9 cellular contexts compared by ENCODE assay signal in the genomic region with DNA sequence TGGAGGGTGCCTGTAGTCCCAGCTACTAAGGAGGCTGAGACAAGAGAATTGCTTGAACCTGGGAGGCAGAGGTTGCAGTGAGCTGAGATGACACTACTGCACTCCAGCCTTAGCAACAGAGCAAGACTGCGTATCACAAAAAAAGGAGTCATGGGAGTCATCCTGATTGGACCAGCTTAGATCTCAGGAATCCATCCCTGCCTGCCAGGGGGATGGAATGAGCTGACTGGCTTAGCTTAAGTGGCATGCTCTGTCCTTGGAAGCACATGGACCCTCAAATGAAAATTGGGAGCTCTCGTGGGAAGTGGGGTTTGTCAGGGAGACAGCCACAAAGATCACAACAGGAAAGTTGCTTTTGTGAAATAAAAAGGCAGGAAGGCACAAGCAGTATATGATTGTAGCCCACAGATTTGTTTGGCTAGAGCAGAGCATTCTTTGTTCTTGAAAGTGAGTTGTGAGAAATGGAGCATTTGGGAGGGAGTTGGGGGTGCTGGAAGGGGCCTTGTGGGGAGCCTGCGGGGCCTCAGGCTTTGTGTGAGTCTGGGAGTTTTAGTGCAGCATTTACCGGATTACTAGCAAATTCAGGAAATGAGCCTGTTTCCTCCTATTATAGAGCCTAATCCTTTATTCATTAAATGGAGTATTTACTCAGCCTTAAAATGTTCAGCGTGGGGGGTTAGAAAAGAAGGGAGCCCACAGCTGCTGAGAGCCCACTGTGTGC. TPM values are rescaled to one million over a fixed set of nuclear protein-coding genes. Genes with fewer than 3 reads are reported as not detected.
A peak's percentile ranks its signal among the peaks of the same experiment; 100 is the strongest.
DNase-seq lines count a peak whose midpoint lies in the region; ATAC-seq, FAIRE-seq and TF ChIP-seq lines count a peak whose summit lies in the region.
"Had no signal": no experiment of that assay in that cellular context is flagged by ENCODE, and none has a peak within 500 bp of the region (broad histone marks: within the 10 kb centered on the region; RNA-seq: fewer than 3 reads in every experiment).

No MANE protein-coding gene starts in this region.

- peak overlapping the region; percentile 18 to 54 (median 42) for H3K27ac ChIP-seq in gastrocnemius medialis

- no peak for FAIRE-seq in frontal cortex (lab: Jason Lieb, UNC)

- ATAC-seq in activated naive CD8-positive, alpha-beta T cell treated with anti-CD3 and anti-CD28 coated beads, Interleukin-2, amount 50 U/mL, for 24 hours, result no peak
- ATAC-seq in gastrocnemius medialis, result no peak
- ATAC-seq in GM18505 (IDR thresholded peaks at IDR 0.05; ENCODE audit: unreplicated experiment), result no peak
- ATAC-seq in HG02870 (IDR thresholded peaks at IDR 0.05; ENCODE audit: unreplicated experiment), result no peak

- H3K36me3 ChIP-seq in gastrocnemius medialis, result peaks cover 0 to 9% of the 10 kb centered on the region in 2 donors

- peak overlapping the region; percentile 44 for H3K27ac Mint-ChIP-seq in activated naive CD8-positive, alpha-beta T cell treated with anti-CD3 and anti-CD28 coated beads, Interleukin-2, amount 50 U/mL, for 24 hours

- H3K27me3 ChIP-seq in gastrocnemius medialis, result no peaks in the 10 kb centered on the region

- no peak for TF ChIP-seq POLR2A in gastrocnemius medialis (IDR thresholded peaks at IDR 0.05)
- no peak for TF ChIP-seq POLR2A in GM18505 (IDR thresholded peaks at IDR 0.05; ENCODE audit: borderline replicate concordance, extremely low read depth, insufficient read depth, insufficient read length)

- H3K4me1 Mint-ChIP-seq in activated naive CD8-positive, alpha-beta T cell treated with anti-CD3 and anti-CD28 coated beads, Interleukin-2, amount 50 U/mL, for 24 hours, result peaks cover 39% of the 10 kb centered on the region

- H3K36me3 Mint-ChIP-seq in activated naive CD8-positive, alpha-beta T cell treated with anti-CD3 and anti-CD28 coated beads, Interleukin-2, amount 50 U/mL, for 24 hours (ENCODE audit: low read depth), result peaks cover 34% of the 10 kb centered on the region

- no peaks in the 10 kb centered on the region for H3K9me3 ChIP-seq in gastrocnemius medialis

- H3K4me3 Mint-ChIP-seq in activated naive CD8-positive, alpha-beta T cell treated with anti-CD3 and anti-CD28 coated beads, Interleukin-2, amount 50 U/mL, for 24 hours, result no peak overlapping the region

- intact Hi-C loops in gastrocnemius medialis (cut with DNase I; ENCODE audit: low total_unique reads), result loop anchor here (5.0 kb wide), 1 partner anchor 52 kb away; no protein-coding TSS in a partner anchor

- DNase-seq in HFF-Myc (ENCODE audit: extremely low read depth, low read depth) (peak; percentile 39), glomerular visceral epithelial cell (ENCODE audit: extremely low spot score) (peak; percentile 15), gastrocnemius medialis (no peak), DMS79 (lab: John Stamatoyannopoulos, UW) (no peak), frontal cortex (ENCODE audit: low spot score in 2 of 2) (no peak)
- no peak for DNase-seq in activated naive CD8-positive, alpha-beta T cell treated with anti-CD3 and anti-CD28 coated beads, Interleukin-2, amount 50 U/mL, for 24 hours
- DNase-seq: activated CD4-positive, alpha-beta T cell treated with anti-CD3 and anti-CD28 coated beads, Interleukin-2, amount 50 U/mL, for 1 hour had no signal

- H3K4me3 ChIP-seq in HFF-Myc (replicated peaks; ENCODE audit: low read depth, low read length) (no peak overlapping the region), gastrocnemius medialis (no peak overlapping the region)

- in situ Hi-C loops in gastrocnemius medialis (cut with MboI; ENCODE audit: low sequenced_read_pairs in 4 of 4), result no loop called here

- H3K9me3 Mint-ChIP-seq in activated naive CD8-positive, alpha-beta T cell treated with anti-CD3 and anti-CD28 coated beads, Interleukin-2, amount 50 U/mL, for 24 hours, result no peaks in the 10 kb centered on the region

- H3K27me3 Mint-ChIP-seq in activated naive CD8-positive, alpha-beta T cell treated with anti-CD3 and anti-CD28 coated beads, Interleukin-2, amount 50 U/mL, for 24 hours, result no peaks in the 10 kb centered on the region

- peaks cover 17 to 43% of the 10 kb centered on the region in 2 donors for H3K4me1 ChIP-seq in gastrocnemius medialis

- TF ChIP-seq CTCF in HFF-Myc (IDR thresholded peaks at IDR 0.05; ENCODE audit: low read depth, low read length, missing control alignments) (no peak), gastrocnemius medialis (IDR thresholded peaks at IDR 0.05 in 4 of 5, conservative IDR thresholded peaks at IDR 0.05 in 1 of 5) (no peak)

RNA-seq across cellular contexts. Expression of a gene that starts 30.7 kb away (rescaled TPM):
- total RNA-seq in gastrocnemius medialis, result 10 to 100 TPM; 29.3 to 93.7 (median 67.8) TPM
- total RNA-seq in frontal cortex, result 23.2 TPM

Comparison
In these comparisons a context has a peak if more than half of its experiments do, and no peak if none do; other contexts are left out.
1. DNase-seq: peak in HFF-Myc (single experiment) and glomerular visceral epithelial cell (single experiment); none in activated naive CD8-positive, alpha-beta T cell treated with anti-CD3 and anti-CD28 coated beads, Interleukin-2, amount 50 U/mL, for 24 hours (single experiment), gastrocnemius medialis (0 of 2), DMS79 (single experiment) and frontal cortex (0 of 2).